10 cellular contexts compared by ENCODE assay signal in the genomic region with DNA sequence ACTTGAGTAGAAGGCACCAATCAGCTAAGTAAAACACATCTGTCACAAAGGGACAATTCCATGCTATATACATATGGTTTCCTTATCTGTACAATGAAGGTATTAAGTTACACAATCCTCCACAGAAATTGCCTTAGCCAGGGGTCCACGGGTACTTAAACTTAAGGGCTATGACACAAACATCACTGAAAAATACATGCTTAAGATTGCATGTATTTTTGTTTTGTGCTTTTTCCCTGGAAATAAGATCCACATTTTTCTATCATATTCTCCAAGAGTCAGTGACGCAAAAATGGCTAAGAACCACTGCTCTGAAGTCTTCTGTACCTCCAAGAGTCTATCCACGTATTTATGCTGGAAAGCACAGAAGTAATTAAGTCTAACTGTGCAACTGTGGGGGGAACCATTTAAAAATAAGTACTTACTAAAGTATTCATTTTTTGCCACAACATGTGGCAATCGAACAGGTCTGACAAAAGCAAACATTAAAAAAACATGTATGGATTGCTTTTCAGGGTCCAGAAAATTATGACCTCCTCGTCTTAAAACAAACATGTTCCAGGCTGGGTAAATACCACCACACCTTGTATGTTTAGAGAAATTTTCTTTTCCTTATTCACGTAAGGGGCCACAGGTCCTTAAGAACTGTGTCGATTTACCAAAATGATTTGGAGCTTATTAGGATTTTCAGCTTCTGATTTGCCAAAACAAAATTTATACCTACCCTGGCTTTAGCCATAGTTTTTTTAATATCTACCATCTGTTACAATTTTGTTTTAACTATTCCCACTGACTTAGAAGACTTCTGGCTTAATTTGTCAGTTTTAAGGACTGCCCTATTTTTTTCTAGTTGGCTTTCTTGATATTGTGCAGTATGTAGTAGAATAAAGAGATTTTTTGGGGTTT. TPM values are rescaled to one million over a fixed set of nuclear protein-coding genes. Genes with fewer than 3 reads are reported as not detected.
DNase-seq lines count a peak whose midpoint lies in the region; ATAC-seq, FAIRE-seq and TF ChIP-seq lines count a peak whose summit lies in the region.
"Had no signal": no experiment of that assay in that cellular context is flagged by ENCODE, and none has a peak within 500 bp of the region (broad histone marks: within the 10 kb centered on the region; RNA-seq: fewer than 3 reads in every experiment).

No MANE protein-coding gene starts in this region.

- peaks cover 77% of the 10 kb centered on the region for H4K20me1 ChIP-seq in SK-N-SH (ENCODE audit: insufficient read depth)

- intact Hi-C loops in kidney (cut with DNase I), result loop anchor here (10.0 kb wide), 1 partner anchor 295 kb away; no protein-coding TSS in a partner anchor

- no peaks in the 10 kb centered on the region for H3K9me2 ChIP-seq in SK-N-SH

- H3K36me3 ChIP-seq in SK-N-SH (replicated peaks in 1 of 2; ENCODE audit: control insufficient read depth in 1 of 2, insufficient read depth in 2 of 2, low read length in 1 of 2), result peaks cover 63 to 64% of the 10 kb centered on the region in 2 experiments
- H3K36me3 ChIP-seq in kidney (ENCODE audit: control insufficient read depth in 1 of 2, insufficient read depth in 2 of 2, low read length in 2 of 2), result peaks cover 30 to 50% of the 10 kb centered on the region in 2 donors
- peaks cover 43 to 60% (median 55%) of the 10 kb centered on the region in 5 donors for H3K36me3 ChIP-seq in subcutaneous abdominal adipose tissue (ENCODE audit: control insufficient read depth in 5 of 5, insufficient read depth in 5 of 5, low read length in 5 of 5)

- H3K79me2 ChIP-seq in SK-N-SH (ENCODE audit: insufficient read depth), result peaks cover 76% of the 10 kb centered on the region

- H3K27me3 ChIP-seq in SK-N-SH (ENCODE audit: insufficient read depth), result no peaks in the 10 kb centered on the region
- H3K27me3 ChIP-seq in subcutaneous abdominal adipose tissue (ENCODE audit: control insufficient read depth in 5 of 5, insufficient read depth in 4 of 5, low read length in 5 of 5), result no peaks in the 10 kb centered on the region

- TF ChIP-seq CTCF in SK-N-SH (IDR thresholded peaks at IDR 0.05) (no peak), kidney (IDR thresholded peaks at IDR 0.05; ENCODE audit: borderline replicate concordance, extremely low read depth, insufficient read depth) (no peak), GM13977 (IDR thresholded peaks at IDR 0.05; ENCODE audit: extremely low read depth, insufficient read depth, missing control alignments) (no peak)

- H2AFZ ChIP-seq in SK-N-SH (ENCODE audit: low read depth), result no peak overlapping the region

- peaks cover 71% of the 10 kb centered on the region for H3K36me3 Mint-ChIP-seq in activated naive CD8-positive, alpha-beta T cell treated with anti-CD3 and anti-CD28 coated beads for 36 hours

- no peak for FAIRE-seq in kidney (lab: Jason Lieb, UNC)
- FAIRE-seq: TTC549 had no signal

- DNase-seq in SK-N-SH (no peak), kidney (no peak), retina (no peak), GM13977 (ENCODE audit: low spot score) (no peak)
- DNase-seq in activated naive CD8-positive, alpha-beta T cell treated with anti-CD3 and anti-CD28 coated beads for 36 hours, result no peak
- DNase-seq: ACHN had no signal

- peak overlapping the region; percentile 95 for H3K4me3 Mint-ChIP-seq in activated naive CD8-positive, alpha-beta T cell treated with anti-CD3 and anti-CD28 coated beads for 36 hours

- H3K4me1 ChIP-seq in SK-N-SH (ENCODE audit: control insufficient read depth in 1 of 2, insufficient read depth in 2 of 2, low read depth in 1 of 2, low read length in 1 of 2) (peaks cover 18 to 46% of the 10 kb centered on the region in 2 experiments; a peak in 3 of 4 replicates), kidney (ENCODE audit: control insufficient read depth in 1 of 2, insufficient read depth in 1 of 2, low read depth in 1 of 2, low read length in 2 of 2) (peaks cover 27 to 28% of the 10 kb centered on the region in 2 donors), subcutaneous abdominal adipose tissue (ENCODE audit: control insufficient read depth in 5 of 5, insufficient read depth in 5 of 5, low read length in 5 of 5) (peaks cover 12 to 76% (median 71%) of the 10 kb centered on the region in 5 donors)

- H3K4me3 ChIP-seq in SK-N-SH (ENCODE audit: low read depth in 2 of 2, low read length in 1 of 2) (peak overlapping the region; percentile 70 to 82), kidney (ENCODE audit: low read length in 2 of 2) (peak overlapping the region; percentile 76 to 90), subcutaneous abdominal adipose tissue (ENCODE audit: low read depth in 1 of 5, low read length in 5 of 5) (peak overlapping the region; percentile 87 to 100 (median 99))

- peaks cover 74% of the 10 kb centered on the region for H3F3A ChIP-seq in SK-N-SH (replicated peaks; ENCODE audit: insufficient read depth)

- in situ Hi-C loops in GM13977 (cut with MboI; ENCODE audit: low pct_unique_long_range_greater_than_20kb, low sequenced_read_pairs, unreplicated experiment), result loop anchor here (25.0 kb wide), 1 partner anchor 293 kb away; no protein-coding TSS in a partner anchor

- peak overlapping the region; percentile 28 to 94; a peak in 3 of 4 replicates for H3K27ac ChIP-seq in SK-N-SH (ENCODE audit: low read depth in 2 of 2, low read length in 1 of 2)
- H3K27ac ChIP-seq in kidney (ENCODE audit: low read depth in 2 of 2, low read length in 2 of 2), result peak overlapping the region; percentile 19 to 98
- peak overlapping the region; percentile 99 for H3K27ac ChIP-seq in subcutaneous abdominal adipose tissue (ENCODE audit: low read depth, low read length)

- 43% methylated on average over 7 of the region's 7 CpGs for WGBS in SK-N-SH (ENCODE audit: low lambda C conversion rate)

- peaks cover 3% of the 10 kb centered on the region for H3K9me3 Mint-ChIP-seq in activated naive CD8-positive, alpha-beta T cell treated with anti-CD3 and anti-CD28 coated beads for 36 hours

- ATAC-seq in SK-N-SH treated with all-trans-retinoic acid at 6 μM for 48 hours, result no peak
- no peak for ATAC-seq in GM18520 (IDR thresholded peaks at IDR 0.05; ENCODE audit: unreplicated experiment)

- peak overlapping the region; percentile 100 for H3K27ac Mint-ChIP-seq in activated naive CD8-positive, alpha-beta T cell treated with anti-CD3 and anti-CD28 coated beads for 36 hours

- no peak for TF ChIP-seq EP300 in SK-N-SH (IDR thresholded peaks at IDR 0.05; ENCODE audit: borderline replicate concordance in 1 of 2, low read depth in 1 of 2, low read length in 1 of 2)

- H3K9me3 ChIP-seq in SK-N-SH (no peaks in the 10 kb centered on the region), kidney (ENCODE audit: control insufficient read depth in 1 of 2, low read length in 2 of 2) (no peaks in the 10 kb centered on the region), subcutaneous abdominal adipose tissue (ENCODE audit: control insufficient read depth in 5 of 5, low read length in 5 of 5) (no peaks in the 10 kb centered on the region)

- H3K9ac ChIP-seq in SK-N-SH (peak overlapping the region; percentile 100), kidney (ENCODE audit: low read length in 2 of 2) (peak overlapping the region; percentile 62 to 74), subcutaneous abdominal adipose tissue (ENCODE audit: low read length in 5 of 5) (peak overlapping the region; percentile 62 to 99 (median 96))

- peaks cover 11% of the 10 kb centered on the region for H3K27me3 Mint-ChIP-seq in activated naive CD8-positive, alpha-beta T cell treated with anti-CD3 and anti-CD28 coated beads for 36 hours

- peak overlapping the region; percentile 86 for H3K4me2 ChIP-seq in SK-N-SH

- H3K4me1 Mint-ChIP-seq in activated naive CD8-positive, alpha-beta T cell treated with anti-CD3 and anti-CD28 coated beads for 36 hours, result peaks cover 63% of the 10 kb centered on the region

- CTCF ChIA-PET in SK-N-SH (lab: Yijun Ruan, JAX), result interaction anchor here (1.3 to 2.2 kb wide), 2 partner anchors 215 to 292 kb away, joined by 4 to 5 read pairs; no protein-coding TSS in a partner anchor

- no peak for TF ChIP-seq RAD21 in SK-N-SH (IDR thresholded peaks at IDR 0.05; ENCODE audit: low read length)

- POLR2A ChIA-PET in SK-N-SH (lab: Yijun Ruan, JAX), result interaction anchor here (1.4 kb wide), 1 partner anchor 14 kb away, joined by 4 read pairs; no protein-coding TSS in a partner anchor

TF ChIP-seq in SK-N-SH, 30 proteins besides CTCF, POLR2A, EP300 and RAD21:
- TF ChIP-seq POLR2AphosphoS5 (IDR thresholded peaks at IDR 0.05; ENCODE audit: low read depth, low read length) (peak; percentile 34), SIN3A (IDR thresholded peaks at IDR 0.05; ENCODE audit: borderline replicate concordance, low read depth, low read length) (0 out of 2 replicates have a peak, but pooled peaks have one; percentile 17), FOXM1 (IDR thresholded peaks at IDR 0.05; ENCODE audit: low read depth) (no peak)

TF ChIP-seq in SK-N-SH treated with all-trans-retinoic acid at 6 μM for 48 hours, 23 proteins besides CTCF, POLR2A, EP300 and RAD21 (continues in another document):
- TF ChIP-seq ZNF565 (CRISPR knock-in tag; conservative IDR thresholded peaks at IDR 0.05; ENCODE audit: low read depth), result no peak
- no peak for TF ChIP-seq ZNF8 (CRISPR knock-in tag; IDR thresholded peaks at IDR 0.05)
- TF ChIP-seq, protein P1, sequence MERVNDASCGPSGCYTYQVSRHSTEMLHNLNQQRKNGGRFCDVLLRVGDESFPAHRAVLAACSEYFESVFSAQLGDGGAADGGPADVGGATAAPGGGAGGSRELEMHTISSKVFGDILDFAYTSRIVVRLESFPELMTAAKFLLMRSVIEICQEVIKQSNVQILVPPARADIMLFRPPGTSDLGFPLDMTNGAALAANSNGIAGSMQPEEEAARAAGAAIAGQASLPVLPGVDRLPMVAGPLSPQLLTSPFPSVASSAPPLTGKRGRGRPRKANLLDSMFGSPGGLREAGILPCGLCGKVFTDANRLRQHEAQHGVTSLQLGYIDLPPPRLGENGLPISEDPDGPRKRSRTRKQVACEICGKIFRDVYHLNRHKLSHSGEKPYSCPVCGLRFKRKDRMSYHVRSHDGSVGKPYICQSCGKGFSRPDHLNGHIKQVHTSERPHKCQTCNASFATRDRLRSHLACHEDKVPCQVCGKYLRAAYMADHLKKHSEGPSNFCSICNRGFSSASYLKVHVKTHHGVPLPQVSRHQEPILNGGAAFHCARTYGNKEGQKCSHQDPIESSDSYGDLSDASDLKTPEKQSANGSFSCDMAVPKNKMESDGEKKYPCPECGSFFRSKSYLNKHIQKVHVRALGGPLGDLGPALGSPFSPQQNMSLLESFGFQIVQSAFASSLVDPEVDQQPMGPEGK (CRISPR knock-in tag; IDR thresholded peaks at IDR 0.05; ENCODE audit: borderline replicate concordance), result no peak
- no peak for TF ChIP-seq TCF4 (CRISPR knock-in tag; IDR thresholded peaks at IDR 0.05; ENCODE audit: borderline replicate concordance)
- no peak for TF ChIP-seq ZNF70 (CRISPR knock-in tag; IDR thresholded peaks at IDR 0.05)
- no peak for TF ChIP-seq ZFP3 (CRISPR knock-in tag; IDR thresholded peaks at IDR 0.05)

RNA-seq across cellular contexts. Expression of a gene that starts 2.8 kb away (rescaled TPM):
- polyA plus RNA-seq in SK-N-SH (2012; rRNA removed) (135 and 191 TPM in 2 replicates), kidney (ENCODE audit: insufficient read depth, low read depth, low replicate concordance) (38.6 TPM)
- 133 and 142 TPM in 2 replicates for polyA plus RNA-seq in SK-N-SH (2012; cell fraction: cytosol; rRNA removed)
- polyA plus RNA-seq in SK-N-SH (2012; cell fraction: nucleus; rRNA removed), result 395 and 464 TPM in 2 replicates
- 100 to 1,000 TPM; 227 to 230 TPM for total RNA-seq in activated naive CD8-positive, alpha-beta T cell treated with anti-CD3 and anti-CD28 coated beads for 36 hours
- total RNA-seq in kidney, result 189 TPM
